16 cellular contexts compared by ENCODE assay signal in genomic region chr6:137808191-137808590, GRCh38. TPM values are rescaled to one million over a fixed set of nuclear protein-coding genes. Genes with fewer than 3 reads are reported as not detected.
DNase-seq lines count a peak whose midpoint lies in the region; ATAC-seq and TF ChIP-seq lines count a peak whose summit lies in the region.
"Had no signal": no experiment of that assay in that cellular context is flagged by ENCODE, and none has a peak within 500 bp of the region (broad histone marks: within the 10 kb centered on the region; RNA-seq: fewer than 3 reads in every experiment).

No MANE protein-coding gene starts in this region.

- peak; percentile 85 for DNase-seq in EH (ENCODE audit: low read depth)
- peak; percentile 86 for DNase-seq in M059J (ENCODE audit: low read depth)
- DNase-seq in dedifferentiated amniotic fluid mesenchymal stem cell (ENCODE audit: extremely low spot score) = peak; percentile 49
- DNase-seq in mucosa of descending colon = no peak
- DNase-seq in CD4-positive, alpha-beta T cell = no peak
- no peak for DNase-seq in A673 (ENCODE audit: low spot score)
- DNase-seq: activated CD4-positive, alpha-beta T cell treated with anti-CD3 and anti-CD28 coated beads for 1 hour; activated effector memory CD4-positive, alpha-beta T cell treated with anti-CD3 and anti-CD28 coated beads, Interleukin-2, amount 50 U/mL, for 16 hours; DMS 273 treated with DMSO at 0.1 percent for 48 hours; head of caudate nucleus; NCI-H524 treated with DMSO at 0.1 percent for 48 hours; stimulated activated CD4-positive, alpha-beta T cell treated with anti-CD3 and anti-CD28 coated beads, Interleukin-4, amount 100 ng/mL, for 4 hours had no signal

- H3K36me3 Mint-ChIP-seq in CD4-positive, alpha-beta T cell (ENCODE audit: low read depth) = no peaks in the 10 kb centered on the region

- POLR2A ChIA-PET in CD4-positive, alpha-beta T cell (lab: Charles Lee) = interaction anchor here (0.7 kb wide), 1 partner anchor 19 kb away, joined by 3 read pairs; no protein-coding TSS in a partner anchor
- POLR2A ChIA-PET in A673 (lab: Charles Lee; ENCODE audit: low non-redundant PET) = no interaction called here

- no peak for TF ChIP-seq CTCF in mucosa of descending colon (IDR thresholded peaks at IDR 0.05)
- TF ChIP-seq CTCF in CD4-positive, alpha-beta T cell (IDR thresholded peaks at IDR 0.05) = no peak
- no peak for TF ChIP-seq CTCF in A673 (conservative IDR thresholded peaks at IDR 0.05; ENCODE audit: low read depth, low read length)

- no peaks in the 10 kb centered on the region for H3K27me3 ChIP-seq in CD4-positive, alpha-beta T cell (ENCODE audit: control insufficient read depth, insufficient read depth, low read length)
- peaks cover 4% of the 10 kb centered on the region for H3K27me3 ChIP-seq in A673 (replicated peaks; ENCODE audit: insufficient read depth, low read depth, low read length, poor library complexity)

- H3K4me3 ChIP-seq in mucosa of descending colon = no peak overlapping the region
- H3K4me3 ChIP-seq in A673 (ENCODE audit: low read depth, low read length, poor library complexity, severe bottlenecking) = no peak overlapping the region
- H3K4me3 ChIP-seq: lung had no signal

- intact Hi-C loops in mucosa of descending colon (cut with DNase I, micrococcal nuclease) (no loop called here), A673 (cut with micrococcal nuclease; ENCODE audit: unreplicated experiment) (no loop called here)
- intact Hi-C loops in CD4-positive, alpha-beta T cell (cut with DNase I, micrococcal nuclease) = loop anchor here in 1 of 2 experiments (10.0 kb wide), 1 partner anchor 167 kb away; no protein-coding TSS in a partner anchor

- CTCF ChIA-PET in CD4-positive, alpha-beta T cell (lab: Charles Lee) = interaction anchor here (1.0 to 5.8 kb wide), 2 partner anchors 59 to 82 kb away, joined by 3 to 42 read pairs; partner anchors contain the start of gene TNFAIP3
- CTCF ChIA-PET in A673 (lab: Charles Lee) = no interaction called here

- peaks cover 5% of the 10 kb centered on the region for H3K4me1 ChIP-seq in mucosa of descending colon (ENCODE audit: low read depth)
- no peaks in the 10 kb centered on the region for H3K4me1 ChIP-seq in A673 (ENCODE audit: insufficient read depth, low read length, poor library complexity, severe bottlenecking)
- H3K4me1 ChIP-seq: parathyroid adenoma had no signal

- ATAC-seq in mucosa of descending colon (peak; percentile 24), HG03571 (IDR thresholded peaks at IDR 0.05; ENCODE audit: unreplicated experiment) (no peak), GM21619 (IDR thresholded peaks at IDR 0.05; ENCODE audit: unreplicated experiment) (no peak)
- ATAC-seq in CD4-positive, alpha-beta T cell (ENCODE audit: poor library complexity) = no peak

- no peak overlapping the region for H3K4me3 Mint-ChIP-seq in CD4-positive, alpha-beta T cell

- no peak overlapping the region for H3K27ac ChIP-seq in CD4-positive, alpha-beta T cell (ENCODE audit: low read depth, low read length)
- H3K27ac ChIP-seq in A673 (ENCODE audit: low read depth, low read length, poor library complexity, severe bottlenecking) = no peak overlapping the region
- H3K27ac ChIP-seq: parathyroid adenoma had no signal

- H3K9me3 ChIP-seq in mucosa of descending colon = no peaks in the 10 kb centered on the region
- H3K9me3 ChIP-seq in CD4-positive, alpha-beta T cell (ENCODE audit: control insufficient read depth, low read length) = no peaks in the 10 kb centered on the region
- H3K9me3 ChIP-seq in A673 (ENCODE audit: low read depth, low read length, poor library complexity, severe bottlenecking) = no peaks in the 10 kb centered on the region

- H3K27me3 Mint-ChIP-seq in CD4-positive, alpha-beta T cell = no peaks in the 10 kb centered on the region

- H3K36me3 ChIP-seq in mucosa of descending colon (ENCODE audit: low read depth) (no peaks in the 10 kb centered on the region), A673 (ENCODE audit: insufficient read depth, low read length, poor library complexity, severe bottlenecking) (no peaks in the 10 kb centered on the region)

- BruUV-seq in A673 (replicated peaks; lab: Mats Ljungman, UMichigan) = no TSS peak

- peaks cover 67% of the 10 kb centered on the region for H3K4me1 Mint-ChIP-seq in CD4-positive, alpha-beta T cell (ENCODE audit: low read depth)

- no peaks in the 10 kb centered on the region for H3K9me3 Mint-ChIP-seq in CD4-positive, alpha-beta T cell

- H3K27ac Mint-ChIP-seq in CD4-positive, alpha-beta T cell = no peak overlapping the region

RNA-seq across cellular contexts. Expression of gene TNFAIP3, which starts 58.9 kb away (rescaled TPM):
- 5.5 and 7.7 TPM in 2 replicates for total RNA-seq in M059J (2014; rRNA removed; shearing (Covaris generic))
- total RNA-seq in mucosa of descending colon (10 to 100 TPM; 49.3 to 65.2 (median 55.8) TPM), A673 (2021) (6.2 and 12.7 TPM in 2 replicates)
- total RNA-seq in CD4-positive, alpha-beta T cell = 1,000 to 10,000 TPM; 3,816 to 3,885 TPM

Comparison
In these comparisons a context has a peak if more than half of its experiments do, and no peak if none do; other contexts are left out.
1. DNase-seq: peak in EH (single experiment), M059J (single experiment) and dedifferentiated amniotic fluid mesenchymal stem cell (single experiment); none in mucosa of descending colon (0 of 3), CD4-positive, alpha-beta T cell (0 of 10) and A673 (single experiment).
2. RNA of gene TNFAIP3, which starts 58.9 kb away (total RNA-seq): 3,816 to 3,885 TPM in CD4-positive, alpha-beta T cell; 49.3 to 65.2 TPM in mucosa of descending colon, 6.2 to 12.7 TPM in A673 and 5.5 to 7.7 TPM in M059J; every median in the first group is over 10 times any median in the second.